In genomic region chr1:14598498-14599172, GRCh38 we compare ENCODE assay signal across 7 cellular contexts. TPM values are rescaled to one million over a fixed set of nuclear protein-coding genes. Genes with fewer than 3 reads are reported as not detected.
DNase-seq lines count a peak whose midpoint lies in the region; ATAC-seq, FAIRE-seq and TF ChIP-seq lines count a peak whose summit lies in the region.

TSS of gene KAZN (plus strand) at chr1:14598685.

- H3K9me3 ChIP-seq in SK-N-MC (ENCODE audit: low read depth, low read length): no peaks in the 10 kb centered on the region
- no peaks in the 10 kb centered on the region for H3K9me3 ChIP-seq in iPS-15b (ENCODE audit: control insufficient read depth, insufficient read depth, low read length)
- H3K9me3 ChIP-seq in small intestine (ENCODE audit: control insufficient read depth, low read depth): no peaks in the 10 kb centered on the region

- H3K27ac ChIP-seq in SK-N-MC: no peak within 1 kb of the TSS
- H3K27ac ChIP-seq in small intestine (ENCODE audit: low read depth in 1 of 2, low read length in 1 of 2): no peak within 1 kb of the TSS

- DNase-seq in HEK293T (ENCODE audit: extremely low spot score) (peak; percentile 57), SK-N-MC (ENCODE audit: low read depth, low spot score) (no peak), small intestine (no peak), EL (no peak), RPMI8226 (no peak)

- H3K4me3 ChIP-seq in SK-N-MC (peak within 1 kb of the TSS; percentile 68), iPS-15b (ENCODE audit: low read depth, low read length) (peak within 1 kb of the TSS; percentile 75), small intestine (ENCODE audit: low read depth in 1 of 2, low read length in 2 of 2) (peak within 1 kb of the TSS; percentile 17 to 21)

- H3K9ac ChIP-seq in SK-N-MC (ENCODE audit: insufficient read length): no peak within 1 kb of the TSS
- H3K9ac ChIP-seq in iPS-15b (ENCODE audit: low read depth, low read length): peak within 1 kb of the TSS; percentile 68

- POLR2A ChIA-PET in HEK293T (lab: Yijun Ruan, JAX): interaction anchor here (0.6 to 1.4 kb wide), 3 partner anchors 8 to 13 kb away, joined by 3 read pairs; no protein-coding TSS in a partner anchor

- H3K36me3 ChIP-seq in SK-N-MC (ENCODE audit: insufficient read depth, low read length) (no peaks in the 10 kb centered on the region), iPS-15b (ENCODE audit: control insufficient read depth, insufficient read depth, low read length) (no peaks in the 10 kb centered on the region), small intestine (ENCODE audit: control insufficient read depth in 2 of 2, insufficient read depth in 2 of 2, low read length in 2 of 2) (no peaks in the 10 kb centered on the region)

- ATAC-seq in HG02981 (IDR thresholded peaks at IDR 0.05; ENCODE audit: unreplicated experiment): no peak

- CTCF ChIA-PET in HEK293T (lab: Yijun Ruan, JAX): interaction anchor here (0.5 kb wide), 1 partner anchor 201 kb away, joined by 7 read pairs; no protein-coding TSS in a partner anchor

- H3K27me3 ChIP-seq in iPS-15b (ENCODE audit: control insufficient read depth, insufficient read depth, low read length) (peaks cover 20% of the 10 kb centered on the region), small intestine (ENCODE audit: control insufficient read depth in 2 of 2, insufficient read depth in 2 of 2, low read length in 2 of 2) (peaks cover 4 to 19% of the 10 kb centered on the region in 2 donors)

- WGBS in small intestine, 3 donors: 1 to 2% (median 1%) methylated on average over 62 to 80 of the region's 80 CpGs

- peaks cover 44% of the 10 kb centered on the region for H3K4me1 ChIP-seq in iPS-15b (ENCODE audit: control insufficient read depth, insufficient read depth, low read length)
- no peaks in the 10 kb centered on the region for H3K4me1 ChIP-seq in small intestine (ENCODE audit: control insufficient read depth in 2 of 2, insufficient read depth in 1 of 2, low read depth in 1 of 2, low read length in 1 of 2)

- FAIRE-seq in small intestine (lab: Jason Lieb, UNC): no peak

TF ChIP-seq in HEK293T, 16 proteins besides CTCF, POLR2A, EP300 and RAD21:
- TF ChIP-seq HDGF (IDR thresholded peaks at IDR 0.05; ENCODE audit: borderline replicate concordance) (no peak), BHLHE40 (IDR thresholded peaks at IDR 0.05; ENCODE audit: borderline replicate concordance) (peak; percentile 62; the same call in 1 of the 2 replicates)
TF ChIP-seq in HEK293T: peak in this region for 1.

RNA-seq across cellular contexts. Expression of gene KAZN, which starts in this region (rescaled TPM):
- polyA plus RNA-seq in small intestine: 1 to 10 TPM; 3.0 to 4.7 (median 4.1) TPM

Comparison
In these comparisons a context has a peak if more than half of its experiments do, and no peak if none do; other contexts are left out.
1. H3K4me3 ChIP-seq: peak in every context shown above with its lines; median percentile 75 in iPS-15b; 68 in SK-N-MC; 19 in small intestine.